Comparison of ENCODE assay signal across 9 cellular contexts in genomic region chr10:125379592-125379991, GRCh38.
"Had no signal": no experiment of that assay in that cellular context is flagged by ENCODE, and none has a peak within 500 bp of the region (broad histone marks: within the 10 kb centered on the region; RNA-seq: fewer than 3 reads in every experiment).

No MANE protein-coding gene starts in this region.

- H3K4me3 ChIP-seq: GM23248, GM23338, HAP-1 had no signal

- H3K4me1 ChIP-seq: HAP-1 had no signal

- ATAC-seq: GM23338, HCT116 had no signal

- H3K27ac ChIP-seq: GM23248 had no signal

- H3K36me3 ChIP-seq: HAP-1 had no signal

- H3K9me3 ChIP-seq: HAP-1 had no signal

- DNase-seq: GM23248, GOT3, H7, H9, HCEC 1CT, HFFc6 had no signal
